In genomic region chr15:75842722-75843617, GRCh38 we compare ENCODE assay signal across 7 cellular contexts. TPM values are rescaled to one million over a fixed set of nuclear protein-coding genes. Genes with fewer than 3 reads are reported as not detected.
DNase-seq lines count a peak whose midpoint lies in the region; ATAC-seq and TF ChIP-seq lines count a peak whose summit lies in the region.

Gene UBE2Q2, plus strand, starts transcription at chr15:75843447. Its CDS starts 220 bp downstream, at chr15:75843667.

- peak within 1 kb of the TSS; percentile 93 for H3K4me3 Mint-ChIP-seq in activated CD4-positive, alpha-beta T cell treated with anti-CD3 and anti-CD28 coated beads, Interleukin-2, amount 10 ng/mL, durations not matched to agents 7 days and 5 days

- H3K4me1 Mint-ChIP-seq in activated CD4-positive, alpha-beta T cell treated with anti-CD3 and anti-CD28 coated beads, Interleukin-2, amount 10 ng/mL, durations not matched to agents 7 days and 5 days: peaks cover 41% of the 10 kb centered on the region

- H3K27me3 Mint-ChIP-seq in activated CD4-positive, alpha-beta T cell treated with anti-CD3 and anti-CD28 coated beads, Interleukin-2, amount 10 ng/mL, durations not matched to agents 7 days and 5 days: peaks cover 21% of the 10 kb centered on the region

- H3K36me3 Mint-ChIP-seq in activated CD4-positive, alpha-beta T cell treated with anti-CD3 and anti-CD28 coated beads, Interleukin-2, amount 10 ng/mL, durations not matched to agents 7 days and 5 days (ENCODE audit: low read depth): peaks cover 30% of the 10 kb centered on the region

- peak within 1 kb of the TSS; percentile 92 for H3K27ac Mint-ChIP-seq in activated CD4-positive, alpha-beta T cell treated with anti-CD3 and anti-CD28 coated beads, Interleukin-2, amount 10 ng/mL, durations not matched to agents 7 days and 5 days

- ATAC-seq in HG03039 (IDR thresholded peaks at IDR 0.05; ENCODE audit: unreplicated experiment) (peak; percentile 46), left lobe of liver (peak; percentile 65)

- H3K9me3 Mint-ChIP-seq in activated CD4-positive, alpha-beta T cell treated with anti-CD3 and anti-CD28 coated beads, Interleukin-2, amount 10 ng/mL, durations not matched to agents 7 days and 5 days: no peaks in the 10 kb centered on the region

- peak; percentile 46 for TF ChIP-seq POLR2A in GM18526 (IDR thresholded peaks at IDR 0.05; ENCODE audit: extremely low read depth, insufficient read length)

- CTCF ChIA-PET in activated CD4-positive, alpha-beta T cell treated with anti-CD3 and anti-CD28 coated beads, Interleukin-2, amount 10 ng/mL, durations not matched to agents 7 days and 5 days (lab: Charles Lee): interaction anchor here (0.5 to 3.7 kb wide), 5 partner anchors 10 to 23 kb away, joined by 3 to 9 read pairs (median 4); no protein-coding TSS in a partner anchor

- POLR2A ChIA-PET in activated CD4-positive, alpha-beta T cell treated with anti-CD3 and anti-CD28 coated beads, Interleukin-2, amount 10 ng/mL, durations not matched to agents 7 days and 5 days (lab: Charles Lee): no interaction called here

- DNase-seq in NCI-H460 (ENCODE audit: extremely low read depth, low read depth): peak; percentile 62
- peak; percentile 77 for DNase-seq in activated CD4-positive, alpha-beta T cell treated with anti-CD3 and anti-CD28 coated beads, Interleukin-2, amount 10 ng/mL, durations not matched to agents 7 days and 5 days
- DNase-seq in dedifferentiated amniotic fluid mesenchymal stem cell (ENCODE audit: extremely low spot score): peak; percentile 22
- peak; percentile 55 for DNase-seq in left lobe of liver (ENCODE audit: low spot score)
- DNase-seq in stimulated activated CD4-positive, alpha-beta T cell treated with anti-CD3 and anti-CD28 coated beads, Interleukin-2, amount 100 ng/mL, for 48 hours: peak; percentile 48 to 63

RNA-seq across cellular contexts. Expression of gene UBE2Q2, which starts in this region (rescaled TPM):
- 20.8 and 25.4 TPM in 2 replicates for total RNA-seq in NCI-H460 (2014; rRNA removed; shearing (Covaris generic))
- polyA plus RNA-seq in NCI-H460 (2014; cell fraction: nucleus; rRNA removed): 28.8 and 35.6 TPM in 2 replicates
- total RNA-seq in activated CD4-positive, alpha-beta T cell treated with anti-CD3 and anti-CD28 coated beads, Interleukin-2, amount 10 ng/mL, durations not matched to agents 7 days and 5 days: 10 to 100 TPM; 35.6 to 40.3 TPM
- total RNA-seq in left lobe of liver: 2.2 TPM

Comparison
In these comparisons a context has a peak if more than half of its experiments do, and no peak if none do; other contexts are left out.
1. Peak in every context shown above with its lines: DNase-seq and ATAC-seq.
2. DNase-seq: peak in every context shown above with its lines; median percentile 77 in activated CD4-positive, alpha-beta T cell treated with anti-CD3 and anti-CD28 coated beads, Interleukin-2, amount 10 ng/mL, durations not matched to agents 7 days and 5 days; 62 in NCI-H460; 56 in stimulated activated CD4-positive, alpha-beta T cell treated with anti-CD3 and anti-CD28 coated beads, Interleukin-2, amount 100 ng/mL, for 48 hours; 55 in left lobe of liver; 22 in dedifferentiated amniotic fluid mesenchymal stem cell.